ENCODE assay signal across 1 cellular context in the genomic region with DNA sequence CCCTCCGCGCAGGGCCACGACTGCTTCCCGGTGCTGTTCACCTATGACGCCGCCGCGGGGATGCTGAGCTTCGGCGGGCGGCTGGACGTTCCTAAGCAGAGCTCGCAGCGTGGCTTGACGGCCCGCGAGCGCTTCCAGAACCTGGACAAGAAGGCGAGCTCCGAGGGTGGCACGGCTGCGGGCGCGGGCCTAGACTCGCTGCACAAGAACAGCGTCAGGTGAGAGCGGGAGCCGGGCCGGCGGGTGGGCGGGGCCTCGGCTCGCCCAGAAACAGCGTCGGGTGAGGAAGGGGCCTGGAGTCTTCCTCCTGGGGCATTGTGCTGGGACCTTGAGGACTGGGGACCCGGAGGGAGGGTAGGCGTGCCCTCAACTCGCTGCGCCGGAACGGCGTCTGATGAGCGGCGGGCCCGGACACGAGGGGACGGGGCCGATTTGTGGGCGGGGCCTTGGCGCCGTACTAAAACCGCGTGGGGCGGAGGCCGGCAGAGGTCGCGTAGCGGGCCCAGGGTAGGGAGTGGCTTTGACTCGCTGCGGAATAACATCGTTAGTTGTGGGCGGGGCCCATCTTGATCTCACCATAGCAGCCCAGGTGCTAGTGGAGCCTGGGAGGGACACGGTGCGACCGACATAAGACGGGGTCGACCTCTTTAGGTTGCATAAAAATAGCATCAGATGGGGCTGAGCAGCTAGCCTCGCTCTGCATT.
A peak's percentile ranks its signal among the peaks of the same experiment; 100 is the strongest.
TF ChIP-seq lines count a peak whose summit lies in the region.

No MANE protein-coding gene starts in this region.

TF ChIP-seq in endothelial cell of umbilical vein, 7 proteins besides CTCF, POLR2A, EP300 and RAD21:
- TF ChIP-seq POLR2AphosphoS5 (IDR thresholded peaks at IDR 0.05; ENCODE audit: insufficient read depth, low read depth, low read length) (peak; percentile 61), GATA2 (IDR thresholded peaks at IDR 0.05; ENCODE audit: insufficient read depth, insufficient read length, low read depth, low read length) (no peak)
